ENCODE assay signal across 8 cellular contexts in the genomic region with DNA sequence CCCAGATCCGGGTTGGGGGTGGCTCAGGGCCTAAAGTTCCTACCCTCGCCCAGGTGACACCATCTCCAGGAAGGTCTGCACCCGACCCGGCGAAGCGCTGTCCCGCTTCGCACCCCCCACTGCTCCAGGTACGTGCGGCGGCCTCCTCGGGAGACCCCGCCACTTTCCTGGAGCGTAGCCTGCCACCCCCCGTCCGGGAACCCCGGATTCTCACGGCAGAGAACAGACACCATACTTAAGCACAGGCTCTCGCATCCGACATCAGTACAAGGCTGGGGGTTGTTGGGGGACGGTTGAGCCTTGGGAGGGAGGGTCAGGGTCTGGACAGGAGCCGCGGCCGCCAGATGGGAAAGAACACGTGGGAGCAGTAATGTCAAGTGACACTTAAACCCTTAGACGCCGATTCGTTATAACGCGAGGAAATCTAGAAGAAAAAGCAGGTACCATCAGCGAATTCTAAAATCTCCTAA. TPM values are rescaled to one million over a fixed set of nuclear protein-coding genes. Genes with fewer than 3 reads are reported as not detected.
DNase-seq lines count a peak whose midpoint lies in the region; ATAC-seq, FAIRE-seq and TF ChIP-seq lines count a peak whose summit lies in the region.

No MANE protein-coding gene starts in this region.

- no peaks in the 10 kb centered on the region for H3K9me3 ChIP-seq in BLaER1

- H3K9ac ChIP-seq in BLaER1: peak overlapping the region; percentile 98

- H3K36me3 Mint-ChIP-seq in activated T-cell treated with anti-CD3 and anti-CD28 coated beads, Interleukin-2, amount 50 U/mL, for 4 hours (ENCODE audit: insufficient read depth): peaks cover 17% of the 10 kb centered on the region
- peaks cover 14% of the 10 kb centered on the region for H3K36me3 Mint-ChIP-seq in nephron (ENCODE audit: low read depth)

- H3K36me3 ChIP-seq in BLaER1: peaks cover 40% of the 10 kb centered on the region

- FAIRE-seq in HTR-8/SVneo (lab: Jason Lieb, UNC): no peak

- H3K27me3 Mint-ChIP-seq in activated T-cell treated with anti-CD3 and anti-CD28 coated beads, Interleukin-2, amount 50 U/mL, for 4 hours (ENCODE audit: low read depth): no peaks in the 10 kb centered on the region
- no peaks in the 10 kb centered on the region for H3K27me3 Mint-ChIP-seq in nephron (ENCODE audit: low read depth)
- no peaks in the 10 kb centered on the region for H3K27me3 Mint-ChIP-seq in stimulated activated naive CD8-positive, alpha-beta T cell treated with anti-CD3 and anti-CD28 coated beads, Interleukin-15, amount 100 ng/mL, for 72 hours

- peaks cover 39% of the 10 kb centered on the region for H3K4me1 Mint-ChIP-seq in activated T-cell treated with anti-CD3 and anti-CD28 coated beads, Interleukin-2, amount 50 U/mL, for 4 hours (ENCODE audit: low read depth)
- peaks cover 27% of the 10 kb centered on the region for H3K4me1 Mint-ChIP-seq in nephron
- H3K4me1 Mint-ChIP-seq in stimulated activated naive CD8-positive, alpha-beta T cell treated with anti-CD3 and anti-CD28 coated beads, Interleukin-15, amount 100 ng/mL, for 72 hours: peaks cover 37% of the 10 kb centered on the region

- H3K9me3 Mint-ChIP-seq in activated T-cell treated with anti-CD3 and anti-CD28 coated beads, Interleukin-2, amount 50 U/mL, for 4 hours: no peaks in the 10 kb centered on the region
- no peaks in the 10 kb centered on the region for H3K9me3 Mint-ChIP-seq in nephron
- H3K9me3 Mint-ChIP-seq in stimulated activated naive CD8-positive, alpha-beta T cell treated with anti-CD3 and anti-CD28 coated beads, Interleukin-15, amount 100 ng/mL, for 72 hours: no peaks in the 10 kb centered on the region

- DNase-seq in HTR-8/SVneo (ENCODE audit: insufficient read length, low spot score) (peak; percentile 86), OCI-M1 (lab: John Stamatoyannopoulos, UW) (peak; percentile 85), fibroblast of gingiva (ENCODE audit: low read depth) (peak; percentile 68)
- DNase-seq in activated T-cell treated with anti-CD3 and anti-CD28 coated beads, Interleukin-2, amount 50 U/mL, for 4 hours: peak; percentile 38
- peak; percentile 57 to 66 for DNase-seq in stimulated activated naive CD8-positive, alpha-beta T cell treated with anti-CD3 and anti-CD28 coated beads, Interleukin-15, amount 100 ng/mL, for 72 hours

- peak overlapping the region; percentile 89 for H3K4me3 ChIP-seq in BLaER1

- no peaks in the 10 kb centered on the region for H3K27me3 ChIP-seq in BLaER1

- H4K20me1 ChIP-seq in BLaER1: peaks cover 6% of the 10 kb centered on the region; the same call in 1 of the 2 replicates

- H3K27ac Mint-ChIP-seq in nephron: peak overlapping the region; percentile 91 to 97 (median 95)
- peak overlapping the region; percentile 100 for H3K27ac Mint-ChIP-seq in stimulated activated naive CD8-positive, alpha-beta T cell treated with anti-CD3 and anti-CD28 coated beads, Interleukin-15, amount 100 ng/mL, for 72 hours

- peak overlapping the region; percentile 99 for H3K27ac ChIP-seq in BLaER1

- H3K4me3 Mint-ChIP-seq in activated T-cell treated with anti-CD3 and anti-CD28 coated beads, Interleukin-2, amount 50 U/mL, for 4 hours: peak overlapping the region; percentile 89
- peak overlapping the region; percentile 89 to 94 (median 93) for H3K4me3 Mint-ChIP-seq in nephron
- peak overlapping the region; percentile 78 to 89 for H3K4me3 Mint-ChIP-seq in stimulated activated naive CD8-positive, alpha-beta T cell treated with anti-CD3 and anti-CD28 coated beads, Interleukin-15, amount 100 ng/mL, for 72 hours

- TF ChIP-seq CTCF in nephron (IDR thresholded peaks at IDR 0.05; ENCODE audit: unreplicated experiment in 3 of 3): no peak

- peak overlapping the region; percentile 86 for H3K4me2 ChIP-seq in BLaER1

- ATAC-seq in GM19324 (IDR thresholded peaks at IDR 0.05; ENCODE audit: low FRiP score, unreplicated experiment): peak; percentile 56
- peak; percentile 24 to 31 for ATAC-seq in activated T-cell treated with anti-CD3 and anti-CD28 coated beads, Interleukin-2, amount 50 U/mL, for 4 hours
- peak; percentile 30 for ATAC-seq in stimulated activated naive CD8-positive, alpha-beta T cell treated with anti-CD3 and anti-CD28 coated beads, Interleukin-15, amount 100 ng/mL, for 72 hours

- H3K4me1 ChIP-seq in BLaER1: peaks cover 37% of the 10 kb centered on the region

RNA-seq across cellular contexts. Expression of a gene that starts 0.5 kb away (rescaled TPM):
- total RNA-seq in activated T-cell treated with anti-CD3 and anti-CD28 coated beads, Interleukin-2, amount 50 U/mL, for 4 hours: 10 to 100 TPM; 80.4 to 82.7 (median 81.8) TPM

RNA-seq across cellular contexts. Expression of a gene that starts 0.7 kb away (rescaled TPM):
- total RNA-seq in activated T-cell treated with anti-CD3 and anti-CD28 coated beads, Interleukin-2, amount 50 U/mL, for 4 hours: 10 to 100 TPM in 1 of 3 donors, 1 to 10 TPM in 2; 8.4 to 10.1 (median 9.3) TPM

RNA-seq across cellular contexts. Expression of a gene that starts 31.1 kb away (rescaled TPM):
- not detected for total RNA-seq in activated T-cell treated with anti-CD3 and anti-CD28 coated beads, Interleukin-2, amount 50 U/mL, for 4 hours

Comparison
In these comparisons a context has a peak if more than half of its experiments do, and no peak if none do; other contexts are left out.
1. Peak in every context shown above with its lines: DNase-seq, ATAC-seq, H3K4me3 ChIP-seq and H3K27ac ChIP-seq.